ENCODE assay signal across 21 cellular contexts in the genomic region with DNA sequence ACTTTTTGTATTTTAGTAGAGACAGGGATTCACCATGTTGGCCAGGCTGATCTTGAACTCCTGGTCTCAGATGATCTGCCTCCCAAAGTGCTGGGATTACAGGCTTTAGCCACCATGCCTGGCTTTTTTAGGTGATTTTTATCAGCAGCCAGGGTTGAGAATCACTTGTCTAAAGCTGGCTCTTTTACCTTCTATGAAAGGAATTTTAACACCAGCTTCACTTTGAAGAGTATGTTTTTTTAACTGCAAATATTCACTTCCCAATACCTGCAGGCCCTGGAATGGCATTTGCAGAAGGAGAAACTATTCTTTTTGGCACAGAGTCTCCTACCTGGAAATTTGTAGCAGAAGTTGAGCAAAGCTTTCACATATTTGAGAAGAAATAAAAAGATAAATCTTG.
DNase-seq lines count a peak whose midpoint lies in the region; ATAC-seq and TF ChIP-seq lines count a peak whose summit lies in the region.
"Had no signal": no experiment of that assay in that cellular context is flagged by ENCODE, and none has a peak within 500 bp of the region (broad histone marks: within the 10 kb centered on the region; RNA-seq: fewer than 3 reads in every experiment).

No MANE protein-coding gene starts in this region.

- peaks cover 6% of the 10 kb centered on the region for H3K36me3 Mint-ChIP-seq in MCF 10A (ENCODE audit: insufficient read depth, unreplicated experiment)
- H3K36me3 Mint-ChIP-seq in stimulated activated memory B cell treated with anti-CD40 and anti-IgM and Interleukin-4, amounts not matched to agents 10 μg/mL and 1 μg/mL and 100 μg/mL, for 72 hours: no peaks in the 10 kb centered on the region
- H3K36me3 Mint-ChIP-seq: CD8-positive, alpha-beta memory T cell had no signal

- intact Hi-C loops in breast epithelium (cut with DNase I; ENCODE audit: low total_unique reads) (no loop called here), MCF 10A (cut with micrococcal nuclease) (no loop called here), left lung (cut with DNase I) (no loop called here), upper lobe of right lung (cut with DNase I) (no loop called here), left cardiac atrium (cut with DNase I) (no loop called here)

- H3K36me3 ChIP-seq in breast epithelium: no peaks in the 10 kb centered on the region
- peaks cover 0 to 77% of the 10 kb centered on the region in 2 donors for H3K36me3 ChIP-seq in left lung
- peaks cover 39% of the 10 kb centered on the region for H3K36me3 ChIP-seq in upper lobe of right lung

- H3K4me3 Mint-ChIP-seq in MCF 10A (ENCODE audit: unreplicated experiment): no peak overlapping the region
- no peak overlapping the region for H3K4me3 Mint-ChIP-seq in stimulated activated memory B cell treated with anti-CD40 and anti-IgM and Interleukin-4, amounts not matched to agents 10 μg/mL and 1 μg/mL and 100 μg/mL, for 72 hours
- H3K4me3 Mint-ChIP-seq: CD8-positive, alpha-beta memory T cell; GM23338; IgD-negative memory B cell had no signal

- TF ChIP-seq POLR2A in breast epithelium (IDR thresholded peaks at IDR 0.05): no peak

- no peak overlapping the region for H3K27ac Mint-ChIP-seq in MCF 10A (ENCODE audit: low read depth, unreplicated experiment)
- H3K27ac Mint-ChIP-seq in stimulated activated memory B cell treated with anti-CD40 and anti-IgM and Interleukin-4, amounts not matched to agents 10 μg/mL and 1 μg/mL and 100 μg/mL, for 72 hours: peak overlapping the region; percentile 67
- H3K27ac Mint-ChIP-seq: CD8-positive, alpha-beta memory T cell; GM23338; IgD-negative memory B cell had no signal

- CTCF ChIA-PET in MCF 10A (lab: Yijun Ruan, JAX): interaction anchor here (0.7 to 1.1 kb wide), 2 partner anchors 53 to 169 kb away, joined by 3 to 4 read pairs; no protein-coding TSS in a partner anchor

- no peaks in the 10 kb centered on the region for H3K9me3 ChIP-seq in breast epithelium
- no peaks in the 10 kb centered on the region for H3K9me3 ChIP-seq in left lung
- no peaks in the 10 kb centered on the region for H3K9me3 ChIP-seq in upper lobe of right lung
- H3K9me3 ChIP-seq: A549 had no signal

- H3K27me3 Mint-ChIP-seq in MCF 10A (ENCODE audit: insufficient read depth, unreplicated experiment): no peaks in the 10 kb centered on the region
- H3K27me3 Mint-ChIP-seq in stimulated activated memory B cell treated with anti-CD40 and anti-IgM and Interleukin-4, amounts not matched to agents 10 μg/mL and 1 μg/mL and 100 μg/mL, for 72 hours: no peaks in the 10 kb centered on the region

- H3K4me1 Mint-ChIP-seq in MCF 10A (ENCODE audit: insufficient read depth, unreplicated experiment): no peaks in the 10 kb centered on the region
- peaks cover 27% of the 10 kb centered on the region for H3K4me1 Mint-ChIP-seq in stimulated activated memory B cell treated with anti-CD40 and anti-IgM and Interleukin-4, amounts not matched to agents 10 μg/mL and 1 μg/mL and 100 μg/mL, for 72 hours

- BruUV-seq in MCF 10A (replicated peaks; lab: Mats Ljungman, UMichigan): no TSS peak

- POLR2A ChIA-PET in MCF 10A (lab: Yijun Ruan, JAX): interaction anchor here (0.8 to 2.3 kb wide), 3 partner anchors 11 to 43 kb away, joined by 3 to 10 read pairs (median 4); no protein-coding TSS in a partner anchor

- no peaks in the 10 kb centered on the region for H3K4me1 ChIP-seq in breast epithelium
- H3K4me1 ChIP-seq in left lung: peaks cover 0 to 4% of the 10 kb centered on the region in 2 donors
- no peaks in the 10 kb centered on the region for H3K4me1 ChIP-seq in upper lobe of right lung
- H3K4me1 ChIP-seq: A549 had no signal

- H3K27me3 ChIP-seq in breast epithelium (no peaks in the 10 kb centered on the region), left lung (no peaks in the 10 kb centered on the region), upper lobe of right lung (no peaks in the 10 kb centered on the region)

- H3K27ac ChIP-seq in breast epithelium (peak overlapping the region; percentile 54 to 79), left lung (no peak overlapping the region), upper lobe of right lung (no peak overlapping the region)
- H3K27ac ChIP-seq: 22Rv1, A549 had no signal

- no peaks in the 10 kb centered on the region for H3K9me3 Mint-ChIP-seq in MCF 10A (ENCODE audit: unreplicated experiment)
- no peaks in the 10 kb centered on the region for H3K9me3 Mint-ChIP-seq in stimulated activated memory B cell treated with anti-CD40 and anti-IgM and Interleukin-4, amounts not matched to agents 10 μg/mL and 1 μg/mL and 100 μg/mL, for 72 hours
- H3K9me3 Mint-ChIP-seq: CD8-positive, alpha-beta memory T cell; GM23338; IgD-negative memory B cell had no signal

- H3K4me3 ChIP-seq in breast epithelium (no peak overlapping the region), left lung (no peak overlapping the region), upper lobe of right lung (no peak overlapping the region)
- H3K4me3 ChIP-seq: A549, GM23338 had no signal

- TF ChIP-seq CTCF in breast epithelium (IDR thresholded peaks at IDR 0.05): no peak
- TF ChIP-seq CTCF in MCF 10A (IDR thresholded peaks at IDR 0.05; ENCODE audit: unreplicated experiment): no peak
- no peak for TF ChIP-seq CTCF in left lung (IDR thresholded peaks at IDR 0.05)
- TF ChIP-seq CTCF in upper lobe of right lung (IDR thresholded peaks at IDR 0.05): no peak

- DNase-seq in breast epithelium (ENCODE audit: low spot score in 2 of 2) (no peak), MCF 10A (ENCODE audit: unreplicated experiment) (no peak), left lung (no peak), upper lobe of right lung (no peak), activated gamma-delta T cell (lab: John Stamatoyannopoulos, UW) (no peak), NOMO-1 treated with DMSO at 0.1 percent for 48 hours (lab: John Stamatoyannopoulos, UW; ENCODE audit: unreplicated experiment) (no peak), left cardiac atrium (no peak)
- DNase-seq: AML-193; CD8-positive, alpha-beta memory T cell; COR-L47; DMS 273 treated with DMSO at 0.1 percent for 48 hours; DMS53; DND-41; EL; HCEC 1CT had no signal

- ATAC-seq in left lung (peak; percentile 39), upper lobe of right lung (peak; percentile 31), left cardiac atrium (no peak)
- ATAC-seq in stimulated activated memory B cell treated with anti-CD40 and anti-IgM and Interleukin-4, amounts not matched to agents 10 μg/mL and 1 μg/mL and 100 μg/mL, for 72 hours: no peak
- ATAC-seq: A549, GM23338, HepG2 had no signal

Comparison
In these comparisons a context has a peak if more than half of its experiments do, and no peak if none do; other contexts are left out.
1. H3K27ac ChIP-seq: peak in breast epithelium (2 of 2); none in left lung (0 of 2) and upper lobe of right lung (single experiment).
2. ATAC-seq: peak in left lung (single experiment) and upper lobe of right lung (single experiment); none in stimulated activated memory B cell treated with anti-CD40 and anti-IgM and Interleukin-4, amounts not matched to agents 10 μg/mL and 1 μg/mL and 100 μg/mL, for 72 hours (single experiment) and left cardiac atrium (0 of 2).